Comparison of ENCODE assay signal across 15 cellular contexts in genomic region chr5:67187318-67187717, GRCh38. TPM values are rescaled to one million over a fixed set of nuclear protein-coding genes. Genes with fewer than 3 reads are reported as not detected.
DNase-seq lines count a peak whose midpoint lies in the region; ATAC-seq and TF ChIP-seq lines count a peak whose summit lies in the region.
"Had no signal": no experiment of that assay in that cellular context is flagged by ENCODE, and none has a peak within 500 bp of the region (broad histone marks: within the 10 kb centered on the region; RNA-seq: fewer than 3 reads in every experiment).

No MANE protein-coding gene starts in this region.

- TF ChIP-seq POLR2A in testis (IDR thresholded peaks at IDR 0.05) (no peak), sigmoid colon (IDR thresholded peaks at IDR 0.05) (no peak)

- no peaks in the 10 kb centered on the region for H3K9me3 ChIP-seq in CD4-positive, alpha-beta T cell (ENCODE audit: control insufficient read depth, low read length)
- H3K9me3 ChIP-seq in testis (no peaks in the 10 kb centered on the region), left ventricle myocardium inferior (replicated peaks) (no peaks in the 10 kb centered on the region), sigmoid colon (no peaks in the 10 kb centered on the region)
- H3K9me3 ChIP-seq: right atrium auricular region had no signal

- no peak overlapping the region for H3K27ac ChIP-seq in CD4-positive, alpha-beta T cell (ENCODE audit: low read depth, low read length)
- no peak overlapping the region for H3K27ac ChIP-seq in testis
- H3K27ac ChIP-seq in left ventricle myocardium inferior (replicated peaks), result no peak overlapping the region
- no peak overlapping the region for H3K27ac ChIP-seq in sigmoid colon
- H3K27ac ChIP-seq: right atrium auricular region had no signal

- peak overlapping the region; percentile 85 for H3K27ac Mint-ChIP-seq in CD4-positive, alpha-beta T cell
- peak overlapping the region; percentile 68 for H3K27ac Mint-ChIP-seq in activated T-helper 17 cell treated with anti-CD3 and anti-CD28 coated beads, Interleukin-2, amount 50 U/mL, for 72 hours
- H3K27ac Mint-ChIP-seq: GM23338 had no signal

- no peaks in the 10 kb centered on the region for H3K27me3 Mint-ChIP-seq in CD4-positive, alpha-beta T cell
- H3K27me3 Mint-ChIP-seq in activated T-helper 17 cell treated with anti-CD3 and anti-CD28 coated beads, Interleukin-2, amount 50 U/mL, for 72 hours, result no peaks in the 10 kb centered on the region

- TF ChIP-seq EP300 in sigmoid colon (IDR thresholded peaks at IDR 0.05), result no peak

- peak; percentile 66 for ATAC-seq in CD4-positive, alpha-beta T cell (ENCODE audit: poor library complexity)
- peak; percentile 59 for ATAC-seq in GM19397 (IDR thresholded peaks at IDR 0.05; ENCODE audit: unreplicated experiment)
- no peak for ATAC-seq in activated T-helper 17 cell treated with anti-CD3 and anti-CD28 coated beads, Interleukin-2, amount 50 U/mL, for 72 hours (replicated peaks)
- ATAC-seq: GM23338, K562, Panc1 had no signal

- H3K36me3 Mint-ChIP-seq in CD4-positive, alpha-beta T cell (ENCODE audit: low read depth), result no peaks in the 10 kb centered on the region
- no peaks in the 10 kb centered on the region for H3K36me3 Mint-ChIP-seq in activated T-helper 17 cell treated with anti-CD3 and anti-CD28 coated beads, Interleukin-2, amount 50 U/mL, for 72 hours (ENCODE audit: low read depth)

- intact Hi-C loops in CD4-positive, alpha-beta T cell (cut with DNase I, micrococcal nuclease), result loop anchor here in 1 of 2 experiments (2.0 kb wide), 1 partner anchor 17 kb away; no protein-coding TSS in a partner anchor
- intact Hi-C loops in testis (cut with DNase I; ENCODE audit: low total_unique reads), result no loop called here
- intact Hi-C loops in left ventricle myocardium inferior (cut with micrococcal nuclease), result no loop called here
- intact Hi-C loops in sigmoid colon (cut with DNase I), result no loop called here

- H3K36me3 ChIP-seq in testis (ENCODE audit: low read depth, missing control alignments) (no peaks in the 10 kb centered on the region), left ventricle myocardium inferior (no peaks in the 10 kb centered on the region), sigmoid colon (no peaks in the 10 kb centered on the region)
- H3K36me3 ChIP-seq: right atrium auricular region had no signal

- peaks cover 65% of the 10 kb centered on the region for H3K4me1 Mint-ChIP-seq in CD4-positive, alpha-beta T cell (ENCODE audit: low read depth)
- peaks cover 49% of the 10 kb centered on the region for H3K4me1 Mint-ChIP-seq in activated T-helper 17 cell treated with anti-CD3 and anti-CD28 coated beads, Interleukin-2, amount 50 U/mL, for 72 hours

- H3K4me3 Mint-ChIP-seq in CD4-positive, alpha-beta T cell, result peak overlapping the region; percentile 11
- H3K4me3 Mint-ChIP-seq in activated T-helper 17 cell treated with anti-CD3 and anti-CD28 coated beads, Interleukin-2, amount 50 U/mL, for 72 hours, result peak overlapping the region; percentile 71
- H3K4me3 Mint-ChIP-seq: GM23338 had no signal

- H3K4me1 ChIP-seq in testis, result no peaks in the 10 kb centered on the region
- peaks cover 19% of the 10 kb centered on the region for H3K4me1 ChIP-seq in left ventricle myocardium inferior
- peaks cover 0 to 5% (median 0%) of the 10 kb centered on the region in 4 donors for H3K4me1 ChIP-seq in sigmoid colon

- H3K9me3 Mint-ChIP-seq in CD4-positive, alpha-beta T cell, result no peaks in the 10 kb centered on the region
- peaks cover 3% of the 10 kb centered on the region for H3K9me3 Mint-ChIP-seq in activated T-helper 17 cell treated with anti-CD3 and anti-CD28 coated beads, Interleukin-2, amount 50 U/mL, for 72 hours

- H3K27me3 ChIP-seq in CD4-positive, alpha-beta T cell (ENCODE audit: control insufficient read depth, insufficient read depth, low read length), result no peaks in the 10 kb centered on the region
- H3K27me3 ChIP-seq in testis, result no peaks in the 10 kb centered on the region
- no peaks in the 10 kb centered on the region for H3K27me3 ChIP-seq in left ventricle myocardium inferior (ENCODE audit: low read depth)
- H3K27me3 ChIP-seq in sigmoid colon, result no peaks in the 10 kb centered on the region
- H3K27me3 ChIP-seq: right atrium auricular region had no signal

- H3K4me3 ChIP-seq in testis, result no peak overlapping the region
- H3K4me3 ChIP-seq in left ventricle myocardium inferior, result no peak overlapping the region
- no peak overlapping the region for H3K4me3 ChIP-seq in sigmoid colon
- H3K4me3 ChIP-seq: GM23338, K562, right atrium auricular region had no signal

- no peak for TF ChIP-seq CTCF in CD4-positive, alpha-beta T cell (IDR thresholded peaks at IDR 0.05)
- no peak for TF ChIP-seq CTCF in testis (IDR thresholded peaks at IDR 0.05)
- no peak for TF ChIP-seq CTCF in left ventricle myocardium inferior (IDR thresholded peaks at IDR 0.05; ENCODE audit: borderline replicate concordance)
- no peak for TF ChIP-seq CTCF in sigmoid colon (IDR thresholded peaks at IDR 0.05)

- CTCF ChIA-PET in CD4-positive, alpha-beta T cell (lab: Charles Lee), result interaction anchor here (1.0 kb wide), 1 partner anchor 21 kb away, joined by 3 read pairs; no protein-coding TSS in a partner anchor

- DNase-seq in CD4-positive, alpha-beta T cell, result no peak
- DNase-seq in KG1 (lab: John Stamatoyannopoulos, UW) (peak; percentile 27), testis (no peak), left ventricle myocardium inferior (no peak), HK-2 (ENCODE audit: unreplicated experiment) (no peak), sigmoid colon (no peak)
- DNase-seq: activated effector memory CD4-positive, alpha-beta T cell treated with anti-CD3 and anti-CD28 coated beads, Interleukin-2, amount 50 U/mL, for 16 hours; Calu3 had no signal

- POLR2A ChIA-PET in CD4-positive, alpha-beta T cell (lab: Charles Lee), result no interaction called here

RNA-seq across cellular contexts. Expression of gene CD180, which starts 9.3 kb away (rescaled TPM):
- total RNA-seq in CD4-positive, alpha-beta T cell, result under 1 TPM in 1 of 2 experiments, not detected in 1; 0.08 TPM
- under 1 TPM; 0.08 to 0.80 TPM for total RNA-seq in activated T-helper 17 cell treated with anti-CD3 and anti-CD28 coated beads, Interleukin-2, amount 50 U/mL, for 72 hours
- total RNA-seq in testis, result under 1 TPM; 0.08 to 0.37 TPM
- polyA plus RNA-seq in testis (ENCODE audit: insufficient read depth, low read depth, low replicate concordance), result 1.1 TPM
- 0.44 TPM for total RNA-seq in left ventricle myocardium inferior
- total RNA-seq in sigmoid colon, result 1 to 10 TPM in 1 of 4 donors, under 1 TPM in 3; 0.55 to 1.1 (median 0.90) TPM
- polyA plus RNA-seq in sigmoid colon, result 1 to 10 TPM in 2 of 3 donors, under 1 TPM in 1; 0.60 to 3.5 (median 2.3) TPM
- total RNA-seq: Calu3, GM23338 had no signal
- polyA plus RNA-seq: GM23338, keratinocyte had no signal
